ENCODE assay signal across 1 cellular context in the genomic region with DNA sequence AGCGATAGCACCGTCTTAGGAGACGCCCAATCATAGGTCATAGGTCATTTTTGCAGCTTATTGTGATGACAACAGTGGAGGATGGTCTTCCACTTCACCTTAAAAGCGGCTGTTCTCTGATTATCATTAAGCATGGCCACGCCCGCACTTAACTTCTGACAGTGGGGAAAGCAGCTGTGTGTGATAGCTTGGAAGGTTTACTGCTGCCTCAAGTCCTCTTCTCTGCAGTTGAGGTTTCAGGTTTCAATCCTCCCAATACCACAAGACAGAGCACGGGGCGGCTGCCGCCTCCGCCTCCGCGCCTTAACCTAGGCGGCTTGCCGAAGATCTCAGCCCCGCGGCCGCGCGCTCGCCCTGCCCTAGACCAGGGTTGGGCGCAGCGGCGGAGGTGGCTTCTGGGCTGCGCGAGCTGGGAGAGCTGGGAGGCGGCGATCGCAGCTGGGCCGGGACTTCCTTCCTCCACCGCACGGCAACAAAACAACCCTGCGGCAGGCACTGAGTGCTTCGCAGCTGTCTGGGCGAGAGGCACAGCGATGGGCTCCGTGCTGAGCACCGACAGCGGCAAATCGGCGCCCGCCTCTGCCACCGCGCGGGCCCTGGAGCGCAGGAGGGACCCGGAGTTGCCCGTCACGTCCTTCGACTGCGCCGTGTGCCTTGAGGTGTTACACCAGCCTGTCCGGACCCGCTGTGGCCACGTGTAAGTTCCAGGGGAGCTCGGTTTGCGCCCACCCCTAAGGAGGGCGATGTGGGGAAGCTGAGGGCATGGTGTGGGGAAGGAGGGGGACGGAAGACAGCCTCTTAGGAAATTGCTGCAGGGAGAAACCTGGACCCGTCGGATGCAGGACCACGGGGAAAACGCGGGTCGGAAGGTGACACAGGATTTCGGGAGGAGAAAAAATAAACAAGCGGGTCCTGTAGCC.
A peak's percentile ranks its signal among the peaks of the same experiment; 100 is the strongest.
TF ChIP-seq lines count a peak whose summit lies in the region.

TSS of gene RNF125 (plus strand) at position 495 of the 920 bp plus-strand sequence. CDS start at position 534, 39 bp downstream.

TF ChIP-seq in HepG2, 621 proteins besides CTCF, POLR2A, EP300 and RAD21 (continued from another document and continues in another):
- no peak for TF ChIP-seq TBX3 (IDR thresholded peaks at IDR 0.05; ENCODE audit: borderline replicate concordance)
- TF ChIP-seq, protein P1, sequence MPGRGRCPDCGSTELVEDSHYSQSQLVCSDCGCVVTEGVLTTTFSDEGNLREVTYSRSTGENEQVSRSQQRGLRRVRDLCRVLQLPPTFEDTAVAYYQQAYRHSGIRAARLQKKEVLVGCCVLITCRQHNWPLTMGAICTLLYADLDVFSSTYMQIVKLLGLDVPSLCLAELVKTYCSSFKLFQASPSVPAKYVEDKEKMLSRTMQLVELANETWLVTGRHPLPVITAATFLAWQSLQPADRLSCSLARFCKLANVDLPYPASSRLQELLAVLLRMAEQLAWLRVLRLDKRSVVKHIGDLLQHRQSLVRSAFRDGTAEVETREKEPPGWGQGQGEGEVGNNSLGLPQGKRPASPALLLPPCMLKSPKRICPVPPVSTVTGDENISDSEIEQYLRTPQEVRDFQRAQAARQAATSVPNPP (CRISPR knock-in tag; IDR thresholded peaks at IDR 0.05): no peak
- TF ChIP-seq PHF5A (CRISPR knock-in tag; IDR thresholded peaks at IDR 0.05; ENCODE audit: low read depth, unreplicated experiment): peak; percentile 61
- TF ChIP-seq TCF7L2 (IDR thresholded peaks at IDR 0.05; ENCODE audit: low read depth, low read length): no peak
- no peak for TF ChIP-seq CCAR2 (optimal IDR thresholded peaks at IDR 0.05; ENCODE audit: low read depth, low read length)
- no peak for TF ChIP-seq SP4 (CRISPR knock-in tag; IDR thresholded peaks at IDR 0.05)
- no peak for TF ChIP-seq HMGA1 (CRISPR knock-in tag; conservative IDR thresholded peaks at IDR 0.05)
- peak; percentile 57; the same call in 1 of the 2 replicates for TF ChIP-seq MED1 (CRISPR knock-in tag; IDR thresholded peaks at IDR 0.05)
- 0 out of 2 replicates have a peak, but pooled peaks have one; percentile 11 for TF ChIP-seq NKX3-1 (CRISPR knock-in tag; IDR thresholded peaks at IDR 0.05)
- no peak for TF ChIP-seq ZMAT3 (CRISPR knock-in tag; conservative IDR thresholded peaks at IDR 0.05)
- TF ChIP-seq NCOR1 (IDR thresholded peaks at IDR 0.05; ENCODE audit: borderline replicate concordance, low read length): no peak
- TF ChIP-seq MYC (CRISPR knock-in tag; IDR thresholded peaks at IDR 0.05; ENCODE audit: borderline replicate concordance): peak; percentile 52; the same call in 1 of the 2 replicates
- no peak for TF ChIP-seq HNRNPK (IDR thresholded peaks at IDR 0.05; ENCODE audit: low read depth, low read length, poor library complexity, severe bottlenecking)
- no peak for TF ChIP-seq MIXL1 (CRISPR knock-in tag; IDR thresholded peaks at IDR 0.05)
- peak; percentile 41; the same call in 1 of the 2 replicates for TF ChIP-seq ZFP82 (CRISPR knock-in tag; IDR thresholded peaks at IDR 0.05; ENCODE audit: borderline replicate concordance)
- no peak for TF ChIP-seq MTF1 (CRISPR knock-in tag; IDR thresholded peaks at IDR 0.05)
- no peak; the same call in 1 of the 2 replicates for TF ChIP-seq FOXO1 (CRISPR knock-in tag; IDR thresholded peaks at IDR 0.05)
- no peak for TF ChIP-seq ZNF3 (CRISPR knock-in tag; IDR thresholded peaks at IDR 0.05)
- TF ChIP-seq, protein P2, sequence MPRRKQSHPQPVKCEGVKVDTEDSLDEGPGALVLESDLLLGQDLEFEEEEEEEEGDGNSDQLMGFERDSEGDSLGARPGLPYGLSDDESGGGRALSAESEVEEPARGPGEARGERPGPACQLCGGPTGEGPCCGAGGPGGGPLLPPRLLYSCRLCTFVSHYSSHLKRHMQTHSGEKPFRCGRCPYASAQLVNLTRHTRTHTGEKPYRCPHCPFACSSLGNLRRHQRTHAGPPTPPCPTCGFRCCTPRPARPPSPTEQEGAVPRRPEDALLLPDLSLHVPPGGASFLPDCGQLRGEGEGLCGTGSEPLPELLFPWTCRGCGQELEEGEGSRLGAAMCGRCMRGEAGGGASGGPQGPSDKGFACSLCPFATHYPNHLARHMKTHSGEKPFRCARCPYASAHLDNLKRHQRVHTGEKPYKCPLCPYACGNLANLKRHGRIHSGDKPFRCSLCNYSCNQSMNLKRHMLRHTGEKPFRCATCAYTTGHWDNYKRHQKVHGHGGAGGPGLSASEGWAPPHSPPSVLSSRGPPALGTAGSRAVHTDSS (CRISPR knock-in tag; conservative IDR thresholded peaks at IDR 0.05): no peak
- TF ChIP-seq PHB2 (IDR thresholded peaks at IDR 0.05; ENCODE audit: partially characterized antibody): no peak
- TF ChIP-seq ZNF274 (CRISPR knock-in tag; IDR thresholded peaks at IDR 0.05): peak; percentile 53; the same call in 1 of the 2 replicates
- TF ChIP-seq, protein P3, sequence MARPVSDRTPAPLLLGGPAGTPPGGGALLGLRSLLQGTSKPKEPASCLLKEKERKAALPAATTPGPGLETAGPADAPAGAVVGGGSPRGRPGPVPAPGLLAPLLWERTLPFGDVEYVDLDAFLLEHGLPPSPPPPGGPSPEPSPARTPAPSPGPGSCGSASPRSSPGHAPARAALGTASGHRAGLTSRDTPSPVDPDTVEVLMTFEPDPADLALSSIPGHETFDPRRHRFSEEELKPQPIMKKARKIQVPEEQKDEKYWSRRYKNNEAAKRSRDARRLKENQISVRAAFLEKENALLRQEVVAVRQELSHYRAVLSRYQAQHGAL (CRISPR knock-in tag; IDR thresholded peaks at IDR 0.05; ENCODE audit: not compliant biosample characterization): no peak
- TF ChIP-seq MEF2D (CRISPR knock-in tag; IDR thresholded peaks at IDR 0.05): 0 out of 2 replicates have a peak, but pooled peaks have one; percentile 32
- TF ChIP-seq ZNF816 (CRISPR knock-in tag; IDR thresholded peaks at IDR 0.05; ENCODE audit: borderline replicate concordance): no peak
- peak in 1 of 2 experiments; percentile 83; a peak in 3 of 4 replicates for TF ChIP-seq HMGXB4 (CRISPR knock-in tag; IDR thresholded peaks at IDR 0.05; ENCODE audit: borderline replicate concordance in 1 of 2, low read depth in 1 of 2)
- no peak for TF ChIP-seq ZNF281 (CRISPR knock-in tag; IDR thresholded peaks at IDR 0.05; ENCODE audit: borderline replicate concordance)
- peak; percentile 63; the same call in 1 of the 2 replicates for TF ChIP-seq ZNF333 (CRISPR knock-in tag; IDR thresholded peaks at IDR 0.05; ENCODE audit: borderline replicate concordance)
- TF ChIP-seq SOX6 (IDR thresholded peaks at IDR 0.05): no peak
- TF ChIP-seq SOX6 (CRISPR knock-in tag; IDR thresholded peaks at IDR 0.05): no peak; the same call in 1 of the 2 replicates
- TF ChIP-seq, protein P4, sequence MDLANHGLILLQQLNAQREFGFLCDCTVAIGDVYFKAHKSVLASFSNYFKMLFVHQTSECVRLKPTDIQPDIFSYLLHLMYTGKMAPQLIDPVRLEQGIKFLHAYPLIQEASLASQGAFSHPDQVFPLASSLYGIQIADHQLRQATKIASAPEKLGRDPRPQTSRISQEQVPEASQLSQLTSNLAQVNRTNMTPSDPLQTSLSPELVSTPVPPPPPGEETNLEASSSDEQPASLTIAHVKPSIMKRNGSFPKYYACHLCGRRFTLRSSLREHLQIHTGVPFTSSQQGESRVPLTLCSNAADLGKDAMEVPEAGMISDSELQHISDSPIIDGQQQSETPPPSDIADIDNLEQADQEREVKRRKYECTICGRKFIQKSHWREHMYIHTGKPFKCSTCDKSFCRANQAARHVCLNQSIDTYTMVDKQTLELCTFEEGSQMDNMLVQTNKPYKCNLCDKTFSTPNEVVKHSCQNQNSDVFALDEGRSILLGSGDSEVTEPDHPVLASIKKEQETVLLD (CRISPR knock-in tag; IDR thresholded peaks at IDR 0.05; ENCODE audit: low read depth): no peak
- no peak for TF ChIP-seq ZFP36 (IDR thresholded peaks at IDR 0.05; ENCODE audit: borderline replicate concordance, low read depth, low read length, partially characterized antibody)
- TF ChIP-seq RBAK (CRISPR knock-in tag; IDR thresholded peaks at IDR 0.05): no peak
- no peak for TF ChIP-seq NCOA5 (CRISPR knock-in tag; IDR thresholded peaks at IDR 0.05)
- no peak for TF ChIP-seq ZNF543 (CRISPR knock-in tag; IDR thresholded peaks at IDR 0.05)
- peak; percentile 33; the same call in 1 of the 2 replicates for TF ChIP-seq PHF20 (CRISPR knock-in tag; IDR thresholded peaks at IDR 0.05)
- no peak for TF ChIP-seq MAFF (IDR thresholded peaks at IDR 0.05; ENCODE audit: low read depth, low read length)
- no peak for TF ChIP-seq ZNF256 (CRISPR knock-in tag; conservative IDR thresholded peaks at IDR 0.05)
- TF ChIP-seq, protein P5, sequence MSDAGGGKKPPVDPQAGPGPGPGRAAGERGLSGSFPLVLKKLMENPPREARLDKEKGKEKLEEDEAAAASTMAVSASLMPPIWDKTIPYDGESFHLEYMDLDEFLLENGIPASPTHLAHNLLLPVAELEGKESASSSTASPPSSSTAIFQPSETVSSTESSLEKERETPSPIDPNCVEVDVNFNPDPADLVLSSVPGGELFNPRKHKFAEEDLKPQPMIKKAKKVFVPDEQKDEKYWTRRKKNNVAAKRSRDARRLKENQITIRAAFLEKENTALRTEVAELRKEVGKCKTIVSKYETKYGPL (CRISPR knock-in tag; IDR thresholded peaks at IDR 0.05): no peak
- no peak for TF ChIP-seq FIP1L1 (IDR thresholded peaks at IDR 0.05; ENCODE audit: borderline replicate concordance, insufficient read depth, low read depth, low read length)
- peak; percentile 92; the same call in 1 of the 2 replicates for TF ChIP-seq HES4 (CRISPR knock-in tag; IDR thresholded peaks at IDR 0.05; ENCODE audit: borderline replicate concordance)
- TF ChIP-seq ZNF879 (CRISPR knock-in tag; IDR thresholded peaks at IDR 0.05): no peak
- no peak for TF ChIP-seq SNAPC4 (CRISPR knock-in tag; IDR thresholded peaks at IDR 0.05)
- TF ChIP-seq, protein P6, sequence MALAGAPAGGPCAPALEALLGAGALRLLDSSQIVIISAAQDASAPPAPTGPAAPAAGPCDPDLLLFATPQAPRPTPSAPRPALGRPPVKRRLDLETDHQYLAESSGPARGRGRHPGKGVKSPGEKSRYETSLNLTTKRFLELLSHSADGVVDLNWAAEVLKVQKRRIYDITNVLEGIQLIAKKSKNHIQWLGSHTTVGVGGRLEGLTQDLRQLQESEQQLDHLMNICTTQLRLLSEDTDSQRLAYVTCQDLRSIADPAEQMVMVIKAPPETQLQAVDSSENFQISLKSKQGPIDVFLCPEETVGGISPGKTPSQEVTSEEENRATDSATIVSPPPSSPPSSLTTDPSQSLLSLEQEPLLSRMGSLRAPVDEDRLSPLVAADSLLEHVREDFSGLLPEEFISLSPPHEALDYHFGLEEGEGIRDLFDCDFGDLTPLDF (CRISPR knock-in tag; IDR thresholded peaks at IDR 0.05): no peak
- TF ChIP-seq ZNF652 (CRISPR knock-in tag; IDR thresholded peaks at IDR 0.05; ENCODE audit: borderline replicate concordance, low read depth): no peak
